Comparison of ENCODE assay signal across 9 cellular contexts in genomic region chr10:63703113-63703670, GRCh38.
DNase-seq lines count a peak whose midpoint lies in the region; ATAC-seq and TF ChIP-seq lines count a peak whose summit lies in the region.
"Had no signal": no experiment of that assay in that cellular context is flagged by ENCODE, and none has a peak within 500 bp of the region (broad histone marks: within the 10 kb centered on the region; RNA-seq: fewer than 3 reads in every experiment).

No MANE protein-coding gene starts in this region.

- no peaks in the 10 kb centered on the region for H4K20me1 ChIP-seq in BLaER1

- H3K27ac ChIP-seq in BLaER1, result peak overlapping the region; percentile 52
- no peak overlapping the region for H3K27ac ChIP-seq in Peyer's patch
- no peak overlapping the region for H3K27ac ChIP-seq in aorta (ENCODE audit: low read depth in 1 of 2, low read length in 2 of 2)

- peak; percentile 93 for DNase-seq in NOMO-1 treated with dmso at 0.1 percent for 144 hours (lab: John Stamatoyannopoulos, UW; ENCODE audit: unreplicated experiment)
- DNase-seq in globus pallidus (ENCODE audit: low spot score), result peak; percentile 70
- no peak for DNase-seq in Peyer's patch
- DNase-seq in aorta, result no peak
- DNase-seq in 8988T, result no peak
- DNase-seq: activated CD4-positive, alpha-beta T cell treated with anti-CD3 and anti-CD28 coated beads for 36 hours had no signal

- no peak overlapping the region for H3K9ac ChIP-seq in BLaER1

- H3K36me3 ChIP-seq in BLaER1, result no peaks in the 10 kb centered on the region
- H3K36me3 ChIP-seq in Peyer's patch, result no peaks in the 10 kb centered on the region
- no peaks in the 10 kb centered on the region for H3K36me3 ChIP-seq in aorta (ENCODE audit: control insufficient read depth in 1 of 2, insufficient read depth in 2 of 2, low read length in 1 of 2)

- H3K27me3 ChIP-seq in BLaER1, result no peaks in the 10 kb centered on the region
- no peaks in the 10 kb centered on the region for H3K27me3 ChIP-seq in Peyer's patch
- H3K27me3 ChIP-seq in aorta (ENCODE audit: control insufficient read depth in 1 of 2, insufficient read depth in 2 of 2, low read length in 1 of 2), result no peaks in the 10 kb centered on the region

- peak overlapping the region; percentile 48 for H3K4me2 ChIP-seq in BLaER1

- no peak for TF ChIP-seq CTCF in Peyer's patch (IDR thresholded peaks at IDR 0.05)

- no peak overlapping the region for H3K4me3 ChIP-seq in BLaER1
- H3K4me3 ChIP-seq in Peyer's patch, result no peak overlapping the region
- H3K4me3 ChIP-seq in aorta (ENCODE audit: low read length in 2 of 2), result no peak overlapping the region

- peaks cover 40% of the 10 kb centered on the region for H3K4me1 ChIP-seq in BLaER1
- peaks cover 0 to 32% (median 6%) of the 10 kb centered on the region in 4 donors for H3K4me1 ChIP-seq in Peyer's patch
- H3K4me1 ChIP-seq in aorta (ENCODE audit: control insufficient read depth in 1 of 2, insufficient read depth in 2 of 2, low read length in 2 of 2), result peaks cover 2 to 3% of the 10 kb centered on the region in 2 donors

- TF ChIP-seq POLR2A in Peyer's patch (IDR thresholded peaks at IDR 0.05), result no peak

- intact Hi-C loops in aorta (cut with DNase I), result no loop called here

- 90 to 97% methylated on average over 4 of the region's 4 CpGs for WGBS in aorta, 2 donors

- H3K9me3 ChIP-seq in BLaER1 (no peaks in the 10 kb centered on the region), Peyer's patch (no peaks in the 10 kb centered on the region), aorta (ENCODE audit: control insufficient read depth, low read length) (no peaks in the 10 kb centered on the region)

- peak; percentile 59 for ATAC-seq in GM21529 (IDR thresholded peaks at IDR 0.05; ENCODE audit: unreplicated experiment)
- ATAC-seq in aorta (ENCODE audit: low FRiP score), result no peak
- ATAC-seq in HG03354 (IDR thresholded peaks at IDR 0.05; ENCODE audit: poor library complexity, severe bottlenecking, unreplicated experiment), result no peak
- ATAC-seq: activated CD4-positive, alpha-beta T cell treated with anti-CD3 and anti-CD28 coated beads for 36 hours had no signal

Comparison
In these comparisons a context has a peak if more than half of its experiments do, and no peak if none do; other contexts are left out.
1. DNase-seq: peak in NOMO-1 treated with dmso at 0.1 percent for 144 hours (single experiment) and globus pallidus (single experiment); none in Peyer's patch (0 of 3), aorta (0 of 2) and 8988T (single experiment).